1 cellular context compared by ENCODE assay signal in genomic region chr1:226762055-226762454, GRCh38.
TF ChIP-seq lines count a peak whose summit lies in the region.

No MANE protein-coding gene starts in this region.

TF ChIP-seq in IMR-90, 13 proteins besides CTCF, POLR2A, EP300 and RAD21 (continued from another document):
- TF ChIP-seq USF2 (IDR thresholded peaks at IDR 0.05; ENCODE audit: low read depth, low read length) (no peak), ELK1 (IDR thresholded peaks at IDR 0.05; ENCODE audit: borderline replicate concordance, low read depth, low read length) (no peak)
TF ChIP-seq in IMR-90: peak in this region for 0.
